In genomic region chr19:18660939-18661338, GRCh38 we compare ENCODE assay signal across 15 cellular contexts. TPM values are rescaled to one million over a fixed set of nuclear protein-coding genes. Genes with fewer than 3 reads are reported as not detected.
DNase-seq lines count a peak whose midpoint lies in the region; ATAC-seq and TF ChIP-seq lines count a peak whose summit lies in the region.
"Had no signal": no experiment of that assay in that cellular context is flagged by ENCODE, and none has a peak within 500 bp of the region (broad histone marks: within the 10 kb centered on the region; RNA-seq: fewer than 3 reads in every experiment).

No MANE protein-coding gene starts in this region.

- no peaks in the 10 kb centered on the region for H3K27me3 Mint-ChIP-seq in activated CD8-positive, alpha-beta T cell treated with anti-CD3 and anti-CD28 coated beads for 36 hours
- H3K27me3 Mint-ChIP-seq: activated CD4-positive, alpha-beta memory T cell treated with anti-CD3 and anti-CD28 coated beads, Interleukin-2, amount 10 ng/mL, durations not matched to agents 7 days and 5 days had no signal

- H3K27ac ChIP-seq in right cardiac atrium (ENCODE audit: low read length) (peak overlapping the region; percentile 13), esophagus (ENCODE audit: low read depth in 2 of 2, low read length in 1 of 2) (peak overlapping the region; percentile 45 to 69), Peyer's patch (peak overlapping the region in 2 of 4 donors; percentile 40 to 72)
- H3K27ac ChIP-seq: PC-9, VCaP had no signal

- DNase-seq in right cardiac atrium (no peak), Right ventricle myocardium superior (no peak), left lobe of liver (ENCODE audit: low spot score) (no peak), NCI-H1436 treated with DMSO at 0.1 percent for 48 hours (lab: John Stamatoyannopoulos, UW) (no peak), Peyer's patch (no peak)
- DNase-seq in activated CD8-positive, alpha-beta T cell treated with anti-CD3 and anti-CD28 coated beads for 36 hours = no peak
- DNase-seq: activated CD4-positive, alpha-beta memory T cell treated with anti-CD3 and anti-CD28 coated beads, Interleukin-2, amount 10 ng/mL, durations not matched to agents 7 days and 5 days; amniotic stem cell; left colon; NCI-H526 treated with DMSO at 0.1 percent for 48 hours had no signal

- H3K4me3 Mint-ChIP-seq in activated CD8-positive, alpha-beta T cell treated with anti-CD3 and anti-CD28 coated beads for 36 hours = no peak overlapping the region
- H3K4me3 Mint-ChIP-seq: activated CD4-positive, alpha-beta memory T cell treated with anti-CD3 and anti-CD28 coated beads, Interleukin-2, amount 10 ng/mL, durations not matched to agents 7 days and 5 days had no signal

- H3K36me3 ChIP-seq in esophagus (ENCODE audit: control insufficient read depth in 2 of 2, insufficient read depth in 2 of 2, low read length in 1 of 2) = peaks cover 0 to 2% of the 10 kb centered on the region in 2 donors
- H3K36me3 ChIP-seq in skeletal muscle satellite cell (ENCODE audit: insufficient read depth, low read length) = no peaks in the 10 kb centered on the region
- H3K36me3 ChIP-seq in Peyer's patch = peaks cover 0 to 8% (median 0%) of the 10 kb centered on the region in 3 donors
- H3K36me3 ChIP-seq: HAP-1 had no signal

- H3K4me3 ChIP-seq in right cardiac atrium (ENCODE audit: low read length) (no peak overlapping the region), esophagus (ENCODE audit: low read depth in 1 of 2, low read length in 2 of 2) (no peak overlapping the region), skeletal muscle satellite cell (ENCODE audit: low read length) (peak overlapping the region; percentile 52), Peyer's patch (no peak overlapping the region)
- H3K4me3 ChIP-seq: HAP-1, PC-9 had no signal

- H3K9me3 Mint-ChIP-seq in activated CD8-positive, alpha-beta T cell treated with anti-CD3 and anti-CD28 coated beads for 36 hours = no peaks in the 10 kb centered on the region
- H3K9me3 Mint-ChIP-seq: activated CD4-positive, alpha-beta memory T cell treated with anti-CD3 and anti-CD28 coated beads, Interleukin-2, amount 10 ng/mL, durations not matched to agents 7 days and 5 days had no signal

- intact Hi-C loops in right cardiac atrium (cut with DNase I) (no loop called here), Right ventricle myocardium superior (cut with DNase I) (no loop called here)
- intact Hi-C loops in activated CD8-positive, alpha-beta T cell treated with anti-CD3 and anti-CD28 coated beads for 36 hours (cut with micrococcal nuclease) = no loop called here

- POLR2A ChIA-PET in activated CD8-positive, alpha-beta T cell treated with anti-CD3 and anti-CD28 coated beads for 36 hours (lab: Charles Lee) = no interaction called here

- TF ChIP-seq POLR2A in Peyer's patch (IDR thresholded peaks at IDR 0.05) = no peak

- H3K4me1 ChIP-seq in right cardiac atrium (ENCODE audit: control insufficient read depth, insufficient read depth, low read length) = peaks cover 16% of the 10 kb centered on the region
- peaks cover 12% of the 10 kb centered on the region in 2 donors for H3K4me1 ChIP-seq in esophagus (ENCODE audit: control insufficient read depth in 2 of 2, insufficient read depth in 2 of 2, low read length in 1 of 2)
- H3K4me1 ChIP-seq in skeletal muscle satellite cell (ENCODE audit: control insufficient read depth, insufficient read depth, low read length) = peaks cover 68% of the 10 kb centered on the region
- H3K4me1 ChIP-seq in Peyer's patch = peaks cover 0 to 15% (median 3%) of the 10 kb centered on the region in 4 donors
- H3K4me1 ChIP-seq: HAP-1 had no signal

- H3K4me1 Mint-ChIP-seq in activated CD8-positive, alpha-beta T cell treated with anti-CD3 and anti-CD28 coated beads for 36 hours (ENCODE audit: low read depth) = peaks cover 10% of the 10 kb centered on the region

- 71% methylated on average over 6 of the region's 6 CpGs for WGBS in right cardiac atrium
- WGBS in esophagus, 2 donors = 79 to 81% methylated on average over 6 of the region's 6 CpGs

- peak overlapping the region; percentile 70 for H3K4me2 ChIP-seq in skeletal muscle satellite cell (ENCODE audit: low read length)
- H3K4me2 ChIP-seq: PC-9 had no signal

- H3K9me3 ChIP-seq in right cardiac atrium (ENCODE audit: control insufficient read depth, low read length) = no peaks in the 10 kb centered on the region
- no peaks in the 10 kb centered on the region for H3K9me3 ChIP-seq in esophagus (ENCODE audit: control insufficient read depth in 2 of 2, insufficient read depth in 1 of 2, low read depth in 1 of 2, low read length in 1 of 2)
- no peaks in the 10 kb centered on the region for H3K9me3 ChIP-seq in skeletal muscle satellite cell (replicated peaks; ENCODE audit: low read length)
- no peaks in the 10 kb centered on the region for H3K9me3 ChIP-seq in Peyer's patch
- H3K9me3 ChIP-seq: HAP-1 had no signal

- H3K27me3 ChIP-seq in right cardiac atrium (ENCODE audit: control insufficient read depth, insufficient read depth) (no peaks in the 10 kb centered on the region), esophagus (ENCODE audit: control insufficient read depth in 1 of 2, insufficient read depth in 2 of 2, low read length in 2 of 2) (no peaks in the 10 kb centered on the region), skeletal muscle satellite cell (ENCODE audit: control insufficient read depth, insufficient read depth, low read length) (no peaks in the 10 kb centered on the region), Peyer's patch (no peaks in the 10 kb centered on the region)

- ATAC-seq in right cardiac atrium (no peak), Right ventricle myocardium superior (ENCODE audit: poor library complexity) (no peak), left lobe of liver (no peak)
- ATAC-seq in activated CD8-positive, alpha-beta T cell treated with anti-CD3 and anti-CD28 coated beads for 36 hours = no peak

- no peak for TF ChIP-seq CTCF in activated CD8-positive, alpha-beta T cell treated with anti-CD3 and anti-CD28 coated beads for 36 hours (IDR thresholded peaks at IDR 0.05)
- no peak for TF ChIP-seq CTCF in Peyer's patch (IDR thresholded peaks at IDR 0.05)

- CTCF ChIA-PET in activated CD8-positive, alpha-beta T cell treated with anti-CD3 and anti-CD28 coated beads for 36 hours (lab: Charles Lee) = interaction anchor here (1.0 kb wide), 1 partner anchor 186 kb away, joined by 3 read pairs; no protein-coding TSS in a partner anchor

- H3K27ac Mint-ChIP-seq in activated CD8-positive, alpha-beta T cell treated with anti-CD3 and anti-CD28 coated beads for 36 hours = no peak overlapping the region
- H3K27ac Mint-ChIP-seq: activated CD4-positive, alpha-beta memory T cell treated with anti-CD3 and anti-CD28 coated beads, Interleukin-2, amount 10 ng/mL, durations not matched to agents 7 days and 5 days had no signal

- peak overlapping the region; percentile 78 for H3K9ac ChIP-seq in skeletal muscle satellite cell (ENCODE audit: low read depth, low read length)

- no peaks in the 10 kb centered on the region for H3K36me3 Mint-ChIP-seq in activated CD8-positive, alpha-beta T cell treated with anti-CD3 and anti-CD28 coated beads for 36 hours (ENCODE audit: low read depth)

RNA-seq across cellular contexts. Expression of gene CRTC1, which starts 22.5 kb away (rescaled TPM):
- total RNA-seq in right cardiac atrium (10 to 100 TPM in 3 of 4 donors, 1 to 10 TPM in 1; 9.2 to 15.1 (median 13.6) TPM), Right ventricle myocardium superior (9.1 TPM), left lobe of liver (6.2 TPM), Peyer's patch (10 to 100 TPM in 2 of 4 donors, 1 to 10 TPM in 2; 5.1 to 21.5 (median 9.4) TPM)
- polyA plus RNA-seq in right cardiac atrium (9.5 TPM), esophagus (1 to 10 TPM; 2.1 to 4.0 TPM)
- total RNA-seq in skeletal muscle satellite cell (2012; rRNA removed) = 2.2 and 2.3 TPM in 2 replicates
- 1 to 10 TPM; 4.4 to 4.5 TPM for total RNA-seq in activated CD8-positive, alpha-beta T cell treated with anti-CD3 and anti-CD28 coated beads for 36 hours

RNA-seq across cellular contexts. Expression of gene KLHL26, which starts 24.1 kb away (rescaled TPM):
- total RNA-seq in right cardiac atrium = 10 to 100 TPM in 1 of 4 donors, 1 to 10 TPM in 3; 8.9 to 14.4 (median 9.3) TPM
- 5.1 TPM for polyA plus RNA-seq in right cardiac atrium
- 4.5 TPM for total RNA-seq in Right ventricle myocardium superior
- polyA plus RNA-seq in esophagus = 1 to 10 TPM; 1.8 to 2.0 TPM
- 3.3 and 3.5 TPM in 2 replicates for total RNA-seq in skeletal muscle satellite cell (2012; rRNA removed)
- total RNA-seq in activated CD8-positive, alpha-beta T cell treated with anti-CD3 and anti-CD28 coated beads for 36 hours = 10 to 100 TPM; 10.3 to 10.8 TPM
- total RNA-seq in left lobe of liver = 6.1 TPM
- 10 to 100 TPM in 2 of 4 donors, 1 to 10 TPM in 2; 9.9 to 16.0 (median 10.9) TPM for total RNA-seq in Peyer's patch

RNA-seq across cellular contexts. Expression of gene TMEM59L, which starts 48.3 kb away (rescaled TPM):
- total RNA-seq in right cardiac atrium (1 to 10 TPM; 2.2 to 5.9 (median 4.0) TPM), Right ventricle myocardium superior (1.6 TPM), left lobe of liver (not detected), Peyer's patch (1 to 10 TPM in 2 of 4 donors, under 1 TPM in 1, not detected in 1; 0.70 to 2.0 (median 1.7) TPM)
- polyA plus RNA-seq in right cardiac atrium (4.8 TPM), esophagus (under 1 TPM; 0.41 to 0.71 TPM)
- total RNA-seq in skeletal muscle satellite cell (2012; rRNA removed) = 0.87 and 1.0 TPM in 2 replicates
- total RNA-seq in activated CD8-positive, alpha-beta T cell treated with anti-CD3 and anti-CD28 coated beads for 36 hours = not detected

RNA-seq across cellular contexts. Expression of gene CRLF1, which starts 54.3 kb away (rescaled TPM):
- total RNA-seq in right cardiac atrium (10 to 100 TPM in 3 of 4 donors, 1 to 10 TPM in 1; 7.2 to 64.0 (median 38.8) TPM), Right ventricle myocardium superior (20.6 TPM), left lobe of liver (0.20 TPM), Peyer's patch (10 to 100 TPM in 3 of 4 donors, 1 to 10 TPM in 1; 4.0 to 28.9 (median 23.3) TPM)
- polyA plus RNA-seq in right cardiac atrium (79.6 TPM), esophagus (10 to 100 TPM in 1 of 2 donors, 1 to 10 TPM in 1; 2.8 to 11.1 TPM)
- total RNA-seq in skeletal muscle satellite cell (2012; rRNA removed) = 21.6 and 36.8 TPM in 2 replicates
- not detected for total RNA-seq in activated CD8-positive, alpha-beta T cell treated with anti-CD3 and anti-CD28 coated beads for 36 hours
- total RNA-seq: activated CD4-positive, alpha-beta memory T cell treated with anti-CD3 and anti-CD28 coated beads, Interleukin-2, amount 10 ng/mL, durations not matched to agents 7 days and 5 days had no signal
